ENCODE assay signal across 1 cellular context in the genomic region with DNA sequence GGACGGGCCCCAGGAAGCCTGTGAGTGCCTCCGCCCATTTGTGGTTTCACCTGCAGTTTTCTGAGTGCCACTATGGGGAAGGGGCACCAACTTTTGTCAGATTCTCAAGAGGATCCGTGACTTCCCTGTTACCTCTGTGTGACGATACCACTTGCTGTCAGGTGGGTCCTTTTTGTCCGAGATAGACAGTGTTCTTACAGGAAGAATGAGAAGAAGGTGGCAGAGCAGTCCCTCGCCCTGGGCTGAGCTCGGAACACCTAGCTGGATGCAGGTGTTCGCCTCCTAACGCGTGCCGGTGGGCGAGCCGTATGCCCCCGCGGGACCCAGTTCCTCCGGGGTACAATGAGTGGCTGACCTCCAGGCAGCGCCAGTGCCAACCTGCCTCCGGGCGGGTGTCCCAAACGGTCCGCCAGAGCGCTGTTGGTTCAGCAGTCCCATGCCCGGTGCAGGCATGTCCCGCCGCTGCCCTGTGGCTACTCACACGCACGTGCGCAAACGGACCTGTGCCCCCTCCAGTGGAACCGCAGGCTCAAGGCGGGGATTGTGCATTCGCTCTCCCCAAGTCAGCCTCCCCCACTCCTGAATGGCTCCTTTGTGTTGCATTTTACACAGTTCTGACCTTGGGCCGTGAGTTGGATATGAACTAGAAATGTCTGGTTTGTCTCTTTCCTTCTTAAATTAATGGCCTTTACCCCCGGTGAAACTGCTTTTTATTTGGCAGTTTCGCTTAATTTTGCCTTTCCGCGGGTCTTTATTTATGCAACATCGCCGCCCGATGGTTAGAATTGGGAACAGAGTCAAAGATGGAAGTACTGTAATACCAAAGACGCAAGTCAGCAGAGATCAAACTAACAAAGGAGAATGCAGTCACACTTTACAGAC.
TF ChIP-seq lines count a peak whose summit lies in the region.

No MANE protein-coding gene starts in this region.

TF ChIP-seq in HepG2, 621 proteins besides CTCF, POLR2A, EP300 and RAD21 (continued from another document and continues in another):
- TF ChIP-seq, protein P1, sequence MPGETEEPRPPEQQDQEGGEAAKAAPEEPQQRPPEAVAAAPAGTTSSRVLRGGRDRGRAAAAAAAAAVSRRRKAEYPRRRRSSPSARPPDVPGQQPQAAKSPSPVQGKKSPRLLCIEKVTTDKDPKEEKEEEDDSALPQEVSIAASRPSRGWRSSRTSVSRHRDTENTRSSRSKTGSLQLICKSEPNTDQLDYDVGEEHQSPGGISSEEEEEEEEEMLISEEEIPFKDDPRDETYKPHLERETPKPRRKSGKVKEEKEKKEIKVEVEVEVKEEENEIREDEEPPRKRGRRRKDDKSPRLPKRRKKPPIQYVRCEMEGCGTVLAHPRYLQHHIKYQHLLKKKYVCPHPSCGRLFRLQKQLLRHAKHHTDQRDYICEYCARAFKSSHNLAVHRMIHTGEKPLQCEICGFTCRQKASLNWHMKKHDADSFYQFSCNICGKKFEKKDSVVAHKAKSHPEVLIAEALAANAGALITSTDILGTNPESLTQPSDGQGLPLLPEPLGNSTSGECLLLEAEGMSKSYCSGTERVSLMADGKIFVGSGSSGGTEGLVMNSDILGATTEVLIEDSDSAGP (CRISPR knock-in tag; IDR thresholded peaks at IDR 0.05; ENCODE audit: borderline replicate concordance), result peak; percentile 74
- TF ChIP-seq, protein P2, sequence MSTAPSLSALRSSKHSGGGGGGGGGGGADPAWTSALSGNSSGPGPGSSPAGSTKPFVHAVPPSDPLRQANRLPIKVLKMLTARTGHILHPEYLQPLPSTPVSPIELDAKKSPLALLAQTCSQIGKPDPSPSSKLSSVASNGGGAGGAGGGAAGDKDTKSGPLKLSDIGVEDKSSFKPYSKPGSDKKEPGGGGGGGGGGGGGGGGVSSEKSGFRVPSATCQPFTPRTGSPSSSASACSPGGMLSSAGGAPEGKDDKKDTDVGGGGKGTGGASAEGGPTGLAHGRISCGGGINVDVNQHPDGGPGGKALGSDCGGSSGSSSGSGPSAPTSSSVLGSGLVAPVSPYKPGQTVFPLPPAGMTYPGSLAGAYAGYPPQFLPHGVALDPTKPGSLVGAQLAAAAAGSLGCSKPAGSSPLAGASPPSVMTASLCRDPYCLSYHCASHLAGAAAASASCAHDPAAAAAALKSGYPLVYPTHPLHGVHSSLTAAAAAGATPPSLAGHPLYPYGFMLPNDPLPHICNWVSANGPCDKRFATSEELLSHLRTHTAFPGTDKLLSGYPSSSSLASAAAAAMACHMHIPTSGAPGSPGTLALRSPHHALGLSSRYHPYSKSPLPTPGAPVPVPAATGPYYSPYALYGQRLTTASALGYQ (CRISPR knock-in tag; IDR thresholded peaks at IDR 0.05), result peak; percentile 43; the same call in 1 of the 2 replicates
- peak; percentile 52 for TF ChIP-seq HNF4A (CRISPR knock-in tag; IDR thresholded peaks at IDR 0.05)
- peak; percentile 92 for TF ChIP-seq ZNF598 (CRISPR knock-in tag; IDR thresholded peaks at IDR 0.05; ENCODE audit: borderline replicate concordance)
- TF ChIP-seq GFI1 (CRISPR knock-in tag; IDR thresholded peaks at IDR 0.05; ENCODE audit: borderline replicate concordance), result peak; percentile 63; the same call in 1 of the 2 replicates
- peak; percentile 48; the same call in 1 of the 2 replicates for TF ChIP-seq PHF21A (CRISPR knock-in tag; IDR thresholded peaks at IDR 0.05)
- TF ChIP-seq, protein P3, sequence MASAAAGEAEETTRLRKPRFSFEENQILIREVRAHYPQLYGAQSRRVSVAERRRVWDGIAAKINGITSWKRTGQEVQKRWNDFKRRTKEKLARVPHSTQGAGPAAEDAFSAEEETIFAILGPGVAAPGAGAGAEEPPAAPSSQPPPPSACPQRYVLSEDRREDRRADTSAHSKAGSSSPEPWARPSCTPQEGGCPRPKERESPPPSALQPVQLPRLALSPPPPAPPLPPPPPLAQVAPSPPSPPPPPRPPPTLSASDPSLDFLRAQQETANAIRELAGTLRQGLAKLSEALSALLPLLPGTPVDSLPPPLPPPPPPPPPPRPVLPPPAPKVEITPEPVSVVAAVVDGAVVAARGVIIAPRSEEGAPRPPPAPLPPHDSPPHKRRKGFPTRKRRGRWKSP (CRISPR knock-in tag; IDR thresholded peaks at IDR 0.05), result peak; percentile 93
- TF ChIP-seq, protein P4, sequence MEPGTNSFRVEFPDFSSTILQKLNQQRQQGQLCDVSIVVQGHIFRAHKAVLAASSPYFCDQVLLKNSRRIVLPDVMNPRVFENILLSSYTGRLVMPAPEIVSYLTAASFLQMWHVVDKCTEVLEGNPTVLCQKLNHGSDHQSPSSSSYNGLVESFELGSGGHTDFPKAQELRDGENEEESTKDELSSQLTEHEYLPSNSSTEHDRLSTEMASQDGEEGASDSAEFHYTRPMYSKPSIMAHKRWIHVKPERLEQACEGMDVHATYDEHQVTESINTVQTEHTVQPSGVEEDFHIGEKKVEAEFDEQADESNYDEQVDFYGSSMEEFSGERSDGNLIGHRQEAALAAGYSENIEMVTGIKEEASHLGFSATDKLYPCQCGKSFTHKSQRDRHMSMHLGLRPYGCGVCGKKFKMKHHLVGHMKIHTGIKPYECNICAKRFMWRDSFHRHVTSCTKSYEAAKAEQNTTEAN (CRISPR knock-in tag; conservative IDR thresholded peaks at IDR 0.05), result 0 out of 2 replicates have a peak, but pooled peaks have one; percentile 33
- TF ChIP-seq MAFG (CRISPR knock-in tag; IDR thresholded peaks at IDR 0.05), result no peak
- TF ChIP-seq, protein P5, sequence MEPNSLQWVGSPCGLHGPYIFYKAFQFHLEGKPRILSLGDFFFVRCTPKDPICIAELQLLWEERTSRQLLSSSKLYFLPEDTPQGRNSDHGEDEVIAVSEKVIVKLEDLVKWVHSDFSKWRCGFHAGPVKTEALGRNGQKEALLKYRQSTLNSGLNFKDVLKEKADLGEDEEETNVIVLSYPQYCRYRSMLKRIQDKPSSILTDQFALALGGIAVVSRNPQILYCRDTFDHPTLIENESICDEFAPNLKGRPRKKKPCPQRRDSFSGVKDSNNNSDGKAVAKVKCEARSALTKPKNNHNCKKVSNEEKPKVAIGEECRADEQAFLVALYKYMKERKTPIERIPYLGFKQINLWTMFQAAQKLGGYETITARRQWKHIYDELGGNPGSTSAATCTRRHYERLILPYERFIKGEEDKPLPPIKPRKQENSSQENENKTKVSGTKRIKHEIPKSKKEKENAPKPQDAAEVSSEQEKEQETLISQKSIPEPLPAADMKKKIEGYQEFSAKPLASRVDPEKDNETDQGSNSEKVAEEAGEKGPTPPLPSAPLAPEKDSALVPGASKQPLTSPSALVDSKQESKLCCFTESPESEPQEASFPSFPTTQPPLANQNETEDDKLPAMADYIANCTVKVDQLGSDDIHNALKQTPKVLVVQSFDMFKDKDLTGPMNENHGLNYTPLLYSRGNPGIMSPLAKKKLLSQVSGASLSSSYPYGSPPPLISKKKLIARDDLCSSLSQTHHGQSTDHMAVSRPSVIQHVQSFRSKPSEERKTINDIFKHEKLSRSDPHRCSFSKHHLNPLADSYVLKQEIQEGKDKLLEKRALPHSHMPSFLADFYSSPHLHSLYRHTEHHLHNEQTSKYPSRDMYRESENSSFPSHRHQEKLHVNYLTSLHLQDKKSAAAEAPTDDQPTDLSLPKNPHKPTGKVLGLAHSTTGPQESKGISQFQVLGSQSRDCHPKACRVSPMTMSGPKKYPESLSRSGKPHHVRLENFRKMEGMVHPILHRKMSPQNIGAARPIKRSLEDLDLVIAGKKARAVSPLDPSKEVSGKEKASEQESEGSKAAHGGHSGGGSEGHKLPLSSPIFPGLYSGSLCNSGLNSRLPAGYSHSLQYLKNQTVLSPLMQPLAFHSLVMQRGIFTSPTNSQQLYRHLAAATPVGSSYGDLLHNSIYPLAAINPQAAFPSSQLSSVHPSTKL (CRISPR knock-in tag; IDR thresholded peaks at IDR 0.05), result no peak; the same call in 1 of the 2 replicates
- TF ChIP-seq NAIF1 (CRISPR knock-in tag; IDR thresholded peaks at IDR 0.05; ENCODE audit: borderline replicate concordance), result peak; percentile 74; the same call in 1 of the 2 replicates
- TF ChIP-seq, protein P6, sequence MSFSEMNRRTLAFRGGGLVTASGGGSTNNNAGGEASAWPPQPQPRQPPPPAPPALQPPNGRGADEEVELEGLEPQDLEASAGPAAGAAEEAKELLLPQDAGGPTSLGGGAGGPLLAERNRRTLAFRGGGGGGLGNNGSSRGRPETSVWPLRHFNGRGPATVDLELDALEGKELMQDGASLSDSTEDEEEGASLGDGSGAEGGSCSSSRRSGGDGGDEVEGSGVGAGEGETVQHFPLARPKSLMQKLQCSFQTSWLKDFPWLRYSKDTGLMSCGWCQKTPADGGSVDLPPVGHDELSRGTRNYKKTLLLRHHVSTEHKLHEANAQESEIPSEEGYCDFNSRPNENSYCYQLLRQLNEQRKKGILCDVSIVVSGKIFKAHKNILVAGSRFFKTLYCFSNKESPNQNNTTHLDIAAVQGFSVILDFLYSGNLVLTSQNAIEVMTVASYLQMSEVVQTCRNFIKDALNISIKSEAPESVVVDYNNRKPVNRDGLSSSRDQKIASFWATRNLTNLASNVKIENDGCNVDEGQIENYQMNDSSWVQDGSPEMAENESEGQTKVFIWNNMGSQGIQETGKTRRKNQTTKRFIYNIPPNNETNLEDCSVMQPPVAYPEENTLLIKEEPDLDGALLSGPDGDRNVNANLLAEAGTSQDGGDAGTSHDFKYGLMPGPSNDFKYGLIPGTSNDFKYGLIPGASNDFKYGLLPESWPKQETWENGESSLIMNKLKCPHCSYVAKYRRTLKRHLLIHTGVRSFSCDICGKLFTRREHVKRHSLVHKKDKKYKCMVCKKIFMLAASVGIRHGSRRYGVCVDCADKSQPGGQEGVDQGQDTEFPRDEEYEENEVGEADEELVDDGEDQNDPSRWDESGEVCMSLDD (CRISPR knock-in tag; IDR thresholded peaks at IDR 0.05; ENCODE audit: borderline replicate concordance), result no peak
- peak; percentile 52 for TF ChIP-seq FOSL2 (CRISPR knock-in tag; IDR thresholded peaks at IDR 0.05)
- TF ChIP-seq EHMT2 (IDR thresholded peaks at IDR 0.05; ENCODE audit: borderline replicate concordance, low read depth, low read length), result no peak
- TF ChIP-seq, protein P7, sequence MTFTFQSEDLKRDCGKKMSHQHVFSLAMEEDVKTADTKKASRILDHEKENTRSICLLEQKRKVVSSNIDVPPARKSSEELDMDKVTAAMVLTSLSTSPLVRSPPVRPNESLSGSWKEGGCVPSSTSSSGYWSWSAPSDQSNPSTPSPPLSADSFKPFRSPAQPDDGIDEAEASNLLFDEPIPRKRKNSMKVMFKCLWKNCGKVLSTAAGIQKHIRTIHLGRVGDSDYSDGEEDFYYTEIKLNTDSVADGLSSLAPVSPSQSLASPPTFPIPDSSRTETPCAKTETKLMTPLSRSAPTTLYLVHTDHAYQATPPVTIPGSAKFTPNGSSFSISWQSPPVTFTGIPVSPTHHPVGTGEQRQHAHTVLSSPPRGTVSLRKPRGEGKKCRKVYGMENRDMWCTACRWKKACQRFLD (CRISPR knock-in tag; IDR thresholded peaks at IDR 0.05; ENCODE audit: borderline replicate concordance), result 0 out of 2 replicates have a peak, but pooled peaks have one; percentile 41
- peak; percentile 27 for TF ChIP-seq SKI (IDR thresholded peaks at IDR 0.05; ENCODE audit: partially characterized antibody)
- no peak for TF ChIP-seq ZNF660 (CRISPR knock-in tag; IDR thresholded peaks at IDR 0.05; ENCODE audit: borderline replicate concordance, low read depth)
- peak; percentile 28; the same call in 1 of the 2 replicates for TF ChIP-seq ZSCAN9 (CRISPR knock-in tag; IDR thresholded peaks at IDR 0.05; ENCODE audit: borderline replicate concordance)
- TF ChIP-seq, protein P8, sequence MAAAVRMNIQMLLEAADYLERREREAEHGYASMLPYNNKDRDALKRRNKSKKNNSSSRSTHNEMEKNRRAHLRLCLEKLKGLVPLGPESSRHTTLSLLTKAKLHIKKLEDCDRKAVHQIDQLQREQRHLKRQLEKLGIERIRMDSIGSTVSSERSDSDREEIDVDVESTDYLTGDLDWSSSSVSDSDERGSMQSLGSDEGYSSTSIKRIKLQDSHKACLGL (CRISPR knock-in tag; IDR thresholded peaks at IDR 0.05), result peak; percentile 68; the same call in 1 of the 2 replicates
- TF ChIP-seq ZNF782 (CRISPR knock-in tag; IDR thresholded peaks at IDR 0.05; ENCODE audit: borderline replicate concordance), result peak; percentile 64; the same call in 1 of the 2 replicates
- TF ChIP-seq CCAR2 (optimal IDR thresholded peaks at IDR 0.05; ENCODE audit: low read depth, low read length), result no peak
- TF ChIP-seq, protein P9, sequence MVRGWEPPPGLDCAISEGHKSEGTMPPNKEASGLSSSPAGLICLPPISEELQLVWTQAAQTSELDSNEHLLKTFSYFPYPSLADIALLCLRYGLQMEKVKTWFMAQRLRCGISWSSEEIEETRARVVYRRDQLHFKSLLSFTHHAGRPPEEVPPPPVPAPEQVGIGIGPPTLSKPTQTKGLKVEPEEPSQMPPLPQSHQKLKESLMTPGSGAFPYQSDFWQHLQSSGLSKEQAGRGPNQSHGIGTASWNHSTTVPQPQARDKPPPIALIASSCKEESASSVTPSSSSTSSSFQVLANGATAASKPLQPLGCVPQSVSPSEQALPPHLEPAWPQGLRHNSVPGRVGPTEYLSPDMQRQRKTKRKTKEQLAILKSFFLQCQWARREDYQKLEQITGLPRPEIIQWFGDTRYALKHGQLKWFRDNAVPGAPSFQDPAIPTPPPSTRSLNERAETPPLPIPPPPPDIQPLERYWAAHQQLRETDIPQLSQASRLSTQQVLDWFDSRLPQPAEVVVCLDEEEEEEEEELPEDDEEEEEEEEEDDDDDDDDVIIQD (CRISPR knock-in tag; IDR thresholded peaks at IDR 0.05; ENCODE audit: low read depth), result 0 out of 2 replicates have a peak, but pooled peaks have one; percentile 5
- no peak for TF ChIP-seq DR1 (CRISPR knock-in tag; IDR thresholded peaks at IDR 0.05)
- TF ChIP-seq HES4 (CRISPR knock-in tag; IDR thresholded peaks at IDR 0.05; ENCODE audit: borderline replicate concordance), result peak; percentile 64
- TF ChIP-seq, protein P10, sequence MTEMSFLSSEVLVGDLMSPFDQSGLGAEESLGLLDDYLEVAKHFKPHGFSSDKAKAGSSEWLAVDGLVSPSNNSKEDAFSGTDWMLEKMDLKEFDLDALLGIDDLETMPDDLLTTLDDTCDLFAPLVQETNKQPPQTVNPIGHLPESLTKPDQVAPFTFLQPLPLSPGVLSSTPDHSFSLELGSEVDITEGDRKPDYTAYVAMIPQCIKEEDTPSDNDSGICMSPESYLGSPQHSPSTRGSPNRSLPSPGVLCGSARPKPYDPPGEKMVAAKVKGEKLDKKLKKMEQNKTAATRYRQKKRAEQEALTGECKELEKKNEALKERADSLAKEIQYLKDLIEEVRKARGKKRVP (CRISPR knock-in tag; IDR thresholded peaks at IDR 0.05), result no peak
- no peak; the same call in none of the 2 replicates for TF ChIP-seq HOXA5 (CRISPR knock-in tag; IDR thresholded peaks at IDR 0.05)
- no peak for TF ChIP-seq NR3C1 (CRISPR knock-in tag; IDR thresholded peaks at IDR 0.05)
- TF ChIP-seq, protein P11, sequence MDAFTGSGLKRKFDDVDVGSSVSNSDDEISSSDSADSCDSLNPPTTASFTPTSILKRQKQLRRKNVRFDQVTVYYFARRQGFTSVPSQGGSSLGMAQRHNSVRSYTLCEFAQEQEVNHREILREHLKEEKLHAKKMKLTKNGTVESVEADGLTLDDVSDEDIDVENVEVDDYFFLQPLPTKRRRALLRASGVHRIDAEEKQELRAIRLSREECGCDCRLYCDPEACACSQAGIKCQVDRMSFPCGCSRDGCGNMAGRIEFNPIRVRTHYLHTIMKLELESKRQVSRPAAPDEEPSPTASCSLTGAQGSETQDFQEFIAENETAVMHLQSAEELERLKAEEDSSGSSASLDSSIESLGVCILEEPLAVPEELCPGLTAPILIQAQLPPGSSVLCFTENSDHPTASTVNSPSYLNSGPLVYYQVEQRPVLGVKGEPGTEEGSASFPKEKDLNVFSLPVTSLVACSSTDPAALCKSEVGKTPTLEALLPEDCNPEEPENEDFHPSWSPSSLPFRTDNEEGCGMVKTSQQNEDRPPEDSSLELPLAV (CRISPR knock-in tag; conservative IDR thresholded peaks at IDR 0.05; ENCODE audit: low read depth), result no peak
